11 cellular contexts compared by ENCODE assay signal in the genomic region with DNA sequence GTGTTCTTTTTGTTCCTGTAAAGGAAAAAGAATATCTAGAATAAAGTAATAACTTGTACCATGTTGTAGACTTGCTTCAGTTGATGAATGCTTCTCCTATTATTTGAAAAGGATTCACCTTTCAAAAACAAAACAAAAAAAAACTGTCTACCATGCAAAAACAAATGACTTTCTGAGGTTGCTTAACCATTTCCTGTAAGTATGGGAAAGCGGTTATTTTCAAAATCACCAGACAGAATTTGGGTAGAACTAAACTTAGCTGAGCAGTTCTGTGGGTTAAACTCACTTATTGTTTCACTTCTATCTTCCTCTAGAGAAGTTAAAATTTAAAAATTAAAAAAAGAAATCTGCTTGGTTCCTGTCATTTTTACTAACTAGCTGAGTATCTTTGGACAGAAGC. TPM values are rescaled to one million over a fixed set of nuclear protein-coding genes. Genes with fewer than 3 reads are reported as not detected.
DNase-seq lines count a peak whose midpoint lies in the region; ATAC-seq and TF ChIP-seq lines count a peak whose summit lies in the region.
"Had no signal": no experiment of that assay in that cellular context is flagged by ENCODE, and none has a peak within 500 bp of the region (broad histone marks: within the 10 kb centered on the region; RNA-seq: fewer than 3 reads in every experiment).

No MANE protein-coding gene starts in this region.

- peak overlapping the region; percentile 75 for H3K27ac Mint-ChIP-seq in activated naive CD4-positive, alpha-beta T cell treated with anti-CD3 and anti-CD28 coated beads for 36 hours
- H3K27ac Mint-ChIP-seq in stimulated activated naive CD8-positive, alpha-beta T cell treated with anti-CD3 and anti-CD28 coated beads, Interleukin-15, amount 100 ng/mL, for 72 hours: no peak overlapping the region

- H3K4me3 Mint-ChIP-seq in activated naive CD4-positive, alpha-beta T cell treated with anti-CD3 and anti-CD28 coated beads for 36 hours: no peak overlapping the region
- H3K4me3 Mint-ChIP-seq in stimulated activated naive CD8-positive, alpha-beta T cell treated with anti-CD3 and anti-CD28 coated beads, Interleukin-15, amount 100 ng/mL, for 72 hours: peak overlapping the region; percentile 4 to 84

- no peaks in the 10 kb centered on the region for H3K36me3 ChIP-seq in SK-N-MC (ENCODE audit: insufficient read depth, low read length)
- H3K36me3 ChIP-seq: brain microvascular endothelial cell, thoracic aorta had no signal

- intact Hi-C loops in activated naive CD4-positive, alpha-beta T cell treated with anti-CD3 and anti-CD28 coated beads for 36 hours (cut with micrococcal nuclease): loop anchor here (1.0 to 10.0 kb wide), 6 partner anchors 26 to 1968 kb away; partner anchors contain the start of genes CHD1 and GLRX
- intact Hi-C loops in left ventricle myocardium superior (cut with micrococcal nuclease): no loop called here

- no peaks in the 10 kb centered on the region for H3K9me3 ChIP-seq in SK-N-MC (ENCODE audit: low read depth, low read length)
- H3K9me3 ChIP-seq: thoracic aorta had no signal

- TF ChIP-seq CTCF in coronary artery (IDR thresholded peaks at IDR 0.05): no peak

- no peak overlapping the region for H3K9ac ChIP-seq in SK-N-MC (ENCODE audit: insufficient read length)

- H3K4me3 ChIP-seq in SK-N-MC (peak overlapping the region; percentile 9; the same call in 1 of the 2 replicates), coronary artery (no peak overlapping the region)
- H3K4me3 ChIP-seq: thoracic aorta had no signal

- CTCF ChIA-PET in activated naive CD4-positive, alpha-beta T cell treated with anti-CD3 and anti-CD28 coated beads for 36 hours (lab: Charles Lee): interaction anchor here (0.6 to 2.2 kb wide), 2 partner anchors 12 to 60 kb away, joined by 3 to 7 read pairs; no protein-coding TSS in a partner anchor

- H3K27me3 Mint-ChIP-seq in activated naive CD4-positive, alpha-beta T cell treated with anti-CD3 and anti-CD28 coated beads for 36 hours (ENCODE audit: low read depth): no peaks in the 10 kb centered on the region
- no peaks in the 10 kb centered on the region for H3K27me3 Mint-ChIP-seq in stimulated activated naive CD8-positive, alpha-beta T cell treated with anti-CD3 and anti-CD28 coated beads, Interleukin-15, amount 100 ng/mL, for 72 hours

- peaks cover 78% of the 10 kb centered on the region for H3K4me1 Mint-ChIP-seq in activated naive CD4-positive, alpha-beta T cell treated with anti-CD3 and anti-CD28 coated beads for 36 hours (ENCODE audit: low read depth)
- H3K4me1 Mint-ChIP-seq in stimulated activated naive CD8-positive, alpha-beta T cell treated with anti-CD3 and anti-CD28 coated beads, Interleukin-15, amount 100 ng/mL, for 72 hours: peaks cover 85% of the 10 kb centered on the region

- DNase-seq in activated naive CD4-positive, alpha-beta T cell treated with anti-CD3 and anti-CD28 coated beads for 36 hours: no peak
- no peak for DNase-seq in activated naive CD4-positive, alpha-beta T cell (lab: John Stamatoyannopoulos, UW)
- DNase-seq in SK-N-MC (ENCODE audit: low read depth, low spot score): no peak
- no peak for DNase-seq in stimulated activated naive CD8-positive, alpha-beta T cell treated with anti-CD3 and anti-CD28 coated beads, Interleukin-15, amount 100 ng/mL, for 72 hours
- no peak for DNase-seq in substantia nigra (lab: John Stamatoyannopoulos, UW)
- no peak for DNase-seq in coronary artery (ENCODE audit: low spot score)
- no peak for DNase-seq in left ventricle myocardium superior
- DNase-seq: brain microvascular endothelial cell had no signal

- peaks cover 9% of the 10 kb centered on the region for H3K36me3 Mint-ChIP-seq in activated naive CD4-positive, alpha-beta T cell treated with anti-CD3 and anti-CD28 coated beads for 36 hours (ENCODE audit: low read depth)

- no peaks in the 10 kb centered on the region for H3K9me3 Mint-ChIP-seq in activated naive CD4-positive, alpha-beta T cell treated with anti-CD3 and anti-CD28 coated beads for 36 hours
- H3K9me3 Mint-ChIP-seq in stimulated activated naive CD8-positive, alpha-beta T cell treated with anti-CD3 and anti-CD28 coated beads, Interleukin-15, amount 100 ng/mL, for 72 hours: no peaks in the 10 kb centered on the region

- H3K27ac ChIP-seq in SK-N-MC (peak overlapping the region; percentile 74), substantia nigra (ENCODE audit: low read depth, low read length, poor library complexity, severe bottlenecking) (no peak overlapping the region), coronary artery (no peak overlapping the region)
- H3K27ac ChIP-seq: brain microvascular endothelial cell, C4-2B, thoracic aorta had no signal

- peak; percentile 54 for ATAC-seq in HG03066 (IDR thresholded peaks at IDR 0.05; ENCODE audit: low read depth, unreplicated experiment)
- ATAC-seq in stimulated activated naive CD8-positive, alpha-beta T cell treated with anti-CD3 and anti-CD28 coated beads, Interleukin-15, amount 100 ng/mL, for 72 hours: peak; percentile 45
- ATAC-seq in left ventricle myocardium superior: no peak

RNA-seq across cellular contexts. Expression of gene LNPEP, which starts 25.2 kb away (rescaled TPM):
- total RNA-seq in activated naive CD4-positive, alpha-beta T cell treated with anti-CD3 and anti-CD28 coated beads for 36 hours: 10 to 100 TPM; 76.1 to 77.7 TPM
- total RNA-seq in left ventricle myocardium superior: 53.0 TPM
